16 cellular contexts compared by ENCODE assay signal in the genomic region with DNA sequence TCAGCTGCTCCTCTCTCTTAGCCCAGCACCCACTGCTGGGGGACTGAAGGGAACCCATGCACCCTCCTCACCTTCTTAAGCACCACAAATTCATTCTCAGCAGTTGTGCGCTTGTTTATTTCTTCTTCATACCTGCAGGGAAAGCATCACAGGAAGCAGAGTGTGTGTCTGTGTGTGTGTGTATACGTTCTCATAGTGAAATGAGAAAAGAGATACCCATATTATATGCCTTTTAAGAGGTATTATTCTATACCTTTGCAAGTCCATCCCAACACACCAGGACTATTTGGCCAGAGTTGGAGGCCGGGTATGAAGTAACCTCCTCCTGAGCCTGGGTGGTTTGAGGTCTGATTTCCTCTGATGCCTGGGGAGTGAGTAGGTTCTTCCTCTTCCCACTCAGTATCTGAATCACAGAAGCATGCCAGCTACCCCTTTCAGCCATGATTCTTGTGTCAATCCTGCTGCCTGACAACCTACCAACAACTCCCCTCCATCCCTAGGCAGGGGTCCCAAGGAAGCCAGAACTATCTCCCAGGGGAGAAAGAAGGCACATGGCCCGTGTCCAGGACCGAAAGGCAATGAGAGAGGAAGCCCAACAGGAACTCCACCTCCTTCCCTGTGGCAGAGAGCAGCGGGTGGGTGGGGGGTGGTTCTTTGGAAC. TPM values are rescaled to one million over a fixed set of nuclear protein-coding genes. Genes with fewer than 3 reads are reported as not detected.
DNase-seq lines count a peak whose midpoint lies in the region; ATAC-seq, FAIRE-seq and TF ChIP-seq lines count a peak whose summit lies in the region.
"Had no signal": no experiment of that assay in that cellular context is flagged by ENCODE, and none has a peak within 500 bp of the region (broad histone marks: within the 10 kb centered on the region; RNA-seq: fewer than 3 reads in every experiment).

No MANE protein-coding gene starts in this region.

- H3K9ac ChIP-seq in astrocyte (ENCODE audit: low read length) = no peak overlapping the region

- ATAC-seq in natural killer cell = no peak
- no peak for ATAC-seq in natural killer cell treated with Interleukin-12 subunit alpha and Interleukin-12 subunit beta and Interleukin-15 and Interleukin-18, amount 100 ng/mL, for 72 hours
- ATAC-seq in T-helper 17 cell = peak; percentile 27
- ATAC-seq in upper lobe of right lung = peak; percentile 61
- no peak for ATAC-seq in HG02840 (IDR thresholded peaks at IDR 0.05; ENCODE audit: low FRiP score, unreplicated experiment)
- no peak for ATAC-seq in stimulated activated memory B cell treated with anti-CD40 and anti-IgM and Interleukin-4, amounts not matched to agents 10 μg/mL and 1 μg/mL and 100 μg/mL, for 72 hours
- ATAC-seq: left ventricle myocardium superior had no signal

- FAIRE-seq in astrocyte (lab: Jason Lieb, UNC) = no peak

- H3K4me1 ChIP-seq in astrocyte (ENCODE audit: insufficient read depth, low read length) (no peaks in the 10 kb centered on the region), upper lobe of right lung (no peaks in the 10 kb centered on the region), esophagus squamous epithelium (peaks cover 0 to 8% (median 0%) of the 10 kb centered on the region in 3 donors)

- no peak for TF ChIP-seq POLR2A in esophagus squamous epithelium (IDR thresholded peaks at IDR 0.05)

- peaks cover 0 to 9% of the 10 kb centered on the region in 2 donors for H3K27me3 Mint-ChIP-seq in natural killer cell (ENCODE audit: low read depth in 2 of 2)
- peaks cover 0 to 4% of the 10 kb centered on the region in 2 donors for H3K27me3 Mint-ChIP-seq in natural killer cell treated with Interleukin-12 subunit alpha and Interleukin-12 subunit beta and Interleukin-15 and Interleukin-18, amount 100 ng/mL, for 72 hours
- peaks cover 37% of the 10 kb centered on the region for H3K27me3 Mint-ChIP-seq in T-helper 17 cell
- peaks cover 76% of the 10 kb centered on the region for H3K27me3 Mint-ChIP-seq in astrocyte (ENCODE audit: low read depth, unreplicated experiment)
- peaks cover 54% of the 10 kb centered on the region for H3K27me3 Mint-ChIP-seq in stimulated activated memory B cell treated with anti-CD40 and anti-IgM and Interleukin-4, amounts not matched to agents 10 μg/mL and 1 μg/mL and 100 μg/mL, for 72 hours

- DNase-seq in natural killer cell (no peak), T-helper 17 cell (no peak), astrocyte (ENCODE audit: low read depth) (peak; percentile 6), upper lobe of right lung (no peak), esophagus squamous epithelium (lab: John Stamatoyannopoulos, UW) (no peak)
- DNase-seq in natural killer cell treated with Interleukin-12 subunit alpha and Interleukin-12 subunit beta and Interleukin-15 and Interleukin-18, amount 100 ng/mL, for 72 hours (ENCODE audit: low spot score) = no peak
- DNase-seq: anterior cingulate cortex, C1 segment of cervical spinal cord, glutamatergic neuron, left ventricle myocardium superior, NCI-H1105, NCI-H524 treated with DMSO at 0.1 percent for 48 hours, Right ventricle myocardium superior had no signal

- H3K4me2 ChIP-seq in astrocyte (ENCODE audit: low read length) = no peak overlapping the region

- peak overlapping the region; percentile 20 to 43 for H3K27ac Mint-ChIP-seq in natural killer cell
- H3K27ac Mint-ChIP-seq in natural killer cell treated with Interleukin-12 subunit alpha and Interleukin-12 subunit beta and Interleukin-15 and Interleukin-18, amount 100 ng/mL, for 72 hours = no peak overlapping the region
- H3K27ac Mint-ChIP-seq in T-helper 17 cell = peak overlapping the region; percentile 91
- no peak overlapping the region for H3K27ac Mint-ChIP-seq in astrocyte (ENCODE audit: unreplicated experiment)
- H3K27ac Mint-ChIP-seq in stimulated activated memory B cell treated with anti-CD40 and anti-IgM and Interleukin-4, amounts not matched to agents 10 μg/mL and 1 μg/mL and 100 μg/mL, for 72 hours = no peak overlapping the region

- 71 to 75% methylated on average over 3 of the region's 6 CpGs for WGBS in esophagus squamous epithelium, 2 donors

- no peaks in the 10 kb centered on the region for H3K9me3 ChIP-seq in T-helper 17 cell (ENCODE audit: control insufficient read depth, low read length, poor library complexity, severe bottlenecking)
- H3K9me3 ChIP-seq in astrocyte (ENCODE audit: insufficient read depth, low read depth, low read length) = no peaks in the 10 kb centered on the region
- H3K9me3 ChIP-seq in upper lobe of right lung = no peaks in the 10 kb centered on the region
- H3K9me3 ChIP-seq in esophagus squamous epithelium = no peaks in the 10 kb centered on the region

- H3K27me3 ChIP-seq in astrocyte (ENCODE audit: insufficient read depth, low read length) = peaks cover 8% of the 10 kb centered on the region
- H3K27me3 ChIP-seq in upper lobe of right lung = peaks cover 9% of the 10 kb centered on the region
- peaks cover 0 to 44% (median 0%) of the 10 kb centered on the region in 4 donors for H3K27me3 ChIP-seq in esophagus squamous epithelium

- H3K4me1 Mint-ChIP-seq in natural killer cell (peaks cover 49 to 52% of the 10 kb centered on the region in 2 donors), T-helper 17 cell (peaks cover 31% of the 10 kb centered on the region), astrocyte (ENCODE audit: low read depth, unreplicated experiment) (peaks cover 6% of the 10 kb centered on the region)
- H3K4me1 Mint-ChIP-seq in natural killer cell treated with Interleukin-12 subunit alpha and Interleukin-12 subunit beta and Interleukin-15 and Interleukin-18, amount 100 ng/mL, for 72 hours (ENCODE audit: low read depth in 2 of 2) = peaks cover 13 to 35% of the 10 kb centered on the region in 2 donors
- no peaks in the 10 kb centered on the region for H3K4me1 Mint-ChIP-seq in stimulated activated memory B cell treated with anti-CD40 and anti-IgM and Interleukin-4, amounts not matched to agents 10 μg/mL and 1 μg/mL and 100 μg/mL, for 72 hours

- H3K79me2 ChIP-seq in astrocyte (ENCODE audit: insufficient read depth, low read length) = no peaks in the 10 kb centered on the region

- intact Hi-C loops in natural killer cell (cut with micrococcal nuclease) (no loop called here), upper lobe of right lung (cut with DNase I) (no loop called here), esophagus squamous epithelium (cut with DNase I) (no loop called here)

- no peak overlapping the region for H3K4me3 Mint-ChIP-seq in natural killer cell
- H3K4me3 Mint-ChIP-seq in natural killer cell treated with Interleukin-12 subunit alpha and Interleukin-12 subunit beta and Interleukin-15 and Interleukin-18, amount 100 ng/mL, for 72 hours = no peak overlapping the region
- no peak overlapping the region for H3K4me3 Mint-ChIP-seq in T-helper 17 cell
- no peak overlapping the region for H3K4me3 Mint-ChIP-seq in astrocyte (ENCODE audit: unreplicated experiment)
- no peak overlapping the region for H3K4me3 Mint-ChIP-seq in stimulated activated memory B cell treated with anti-CD40 and anti-IgM and Interleukin-4, amounts not matched to agents 10 μg/mL and 1 μg/mL and 100 μg/mL, for 72 hours

- H3K36me3 Mint-ChIP-seq in natural killer cell (no peaks in the 10 kb centered on the region), T-helper 17 cell (ENCODE audit: low read depth) (peaks cover 2% of the 10 kb centered on the region), astrocyte (ENCODE audit: low read depth, unreplicated experiment) (peaks cover 2% of the 10 kb centered on the region)
- H3K36me3 Mint-ChIP-seq in natural killer cell treated with Interleukin-12 subunit alpha and Interleukin-12 subunit beta and Interleukin-15 and Interleukin-18, amount 100 ng/mL, for 72 hours = no peaks in the 10 kb centered on the region
- no peaks in the 10 kb centered on the region for H3K36me3 Mint-ChIP-seq in stimulated activated memory B cell treated with anti-CD40 and anti-IgM and Interleukin-4, amounts not matched to agents 10 μg/mL and 1 μg/mL and 100 μg/mL, for 72 hours

- no peak overlapping the region for H3K27ac ChIP-seq in astrocyte (ENCODE audit: low read depth, low read length)
- H3K27ac ChIP-seq in upper lobe of right lung = no peak overlapping the region
- H3K27ac ChIP-seq in esophagus squamous epithelium = no peak overlapping the region

- no peaks in the 10 kb centered on the region for H4K20me1 ChIP-seq in astrocyte (ENCODE audit: insufficient read depth, low read length)

- TF ChIP-seq CTCF in natural killer cell (IDR thresholded peaks at IDR 0.05) (no peak), astrocyte (IDR thresholded peaks at IDR 0.05; ENCODE audit: insufficient read depth, low read depth, low read length) (no peak), upper lobe of right lung (IDR thresholded peaks at IDR 0.05) (no peak), esophagus squamous epithelium (IDR thresholded peaks at IDR 0.05) (no peak)

- H2AFZ ChIP-seq in astrocyte (ENCODE audit: low read depth, low read length) = no peak overlapping the region

- no peaks in the 10 kb centered on the region for H3K36me3 ChIP-seq in astrocyte (ENCODE audit: insufficient read depth, low read length)
- H3K36me3 ChIP-seq in upper lobe of right lung = no peaks in the 10 kb centered on the region
- no peaks in the 10 kb centered on the region for H3K36me3 ChIP-seq in esophagus squamous epithelium

- H3K9me3 Mint-ChIP-seq in natural killer cell (no peaks in the 10 kb centered on the region), astrocyte (ENCODE audit: unreplicated experiment) (no peaks in the 10 kb centered on the region)
- H3K9me3 Mint-ChIP-seq in natural killer cell treated with Interleukin-12 subunit alpha and Interleukin-12 subunit beta and Interleukin-15 and Interleukin-18, amount 100 ng/mL, for 72 hours = no peaks in the 10 kb centered on the region
- no peaks in the 10 kb centered on the region for H3K9me3 Mint-ChIP-seq in stimulated activated memory B cell treated with anti-CD40 and anti-IgM and Interleukin-4, amounts not matched to agents 10 μg/mL and 1 μg/mL and 100 μg/mL, for 72 hours

- H3K4me3 ChIP-seq in astrocyte (ENCODE audit: insufficient read depth, low read depth, low read length) (no peak overlapping the region), upper lobe of right lung (no peak overlapping the region), esophagus squamous epithelium (no peak overlapping the region)

RNA-seq across cellular contexts. Expression of gene KRT73, which starts 3.0 kb away (rescaled TPM):
- 10 to 100 TPM; 12.4 to 92.9 (median 23.3) TPM for total RNA-seq in natural killer cell
- under 1 TPM in 1 of 2 donors, not detected in 1; 0.52 TPM for total RNA-seq in natural killer cell treated with Interleukin-12 subunit alpha and Interleukin-12 subunit beta and Interleukin-15 and Interleukin-18, amount 100 ng/mL, for 72 hours
- total RNA-seq in T-helper 17 cell = 1 to 10 TPM in 1 of 2 donors, under 1 TPM in 1; 0.40 to 1.1 TPM
- not detected in 2 replicates for total RNA-seq in astrocyte
- total RNA-seq in upper lobe of right lung = 0.52 TPM
- under 1 TPM in 1 of 4 donors, not detected in 3; 0.15 TPM for total RNA-seq in esophagus squamous epithelium
- total RNA-seq: HT1080, left ventricle myocardium superior, Right ventricle myocardium superior had no signal

RNA-seq across cellular contexts. Expression of gene KRT72, which starts 14.1 kb away (rescaled TPM):
- total RNA-seq in natural killer cell (100 to 1,000 TPM in 1 of 3 donors, 10 to 100 TPM in 2; 21.9 to 136 (median 38.0) TPM), T-helper 17 cell (1 to 10 TPM in 1 of 2 donors, under 1 TPM in 1; 0.60 to 1.6 TPM), astrocyte (not detected in 2 replicates), upper lobe of right lung (not detected), esophagus squamous epithelium (not detected)
- total RNA-seq in natural killer cell treated with Interleukin-12 subunit alpha and Interleukin-12 subunit beta and Interleukin-15 and Interleukin-18, amount 100 ng/mL, for 72 hours = under 1 TPM in 1 of 2 donors, not detected in 1; 0.43 TPM
- total RNA-seq: HT1080, left ventricle myocardium superior, Right ventricle myocardium superior had no signal

RNA-seq across cellular contexts. Expression of gene KRT2, which starts 36.7 kb away (rescaled TPM):
- total RNA-seq in natural killer cell (1 to 10 TPM in 1 of 3 donors, under 1 TPM in 2; 0.63 to 1.4 (median 0.66) TPM), T-helper 17 cell (not detected), astrocyte (not detected in 2 replicates), upper lobe of right lung (not detected), esophagus squamous epithelium (under 1 TPM in 2 of 4 donors, not detected in 2; 0.95 to 0.99 TPM)
- not detected for total RNA-seq in natural killer cell treated with Interleukin-12 subunit alpha and Interleukin-12 subunit beta and Interleukin-15 and Interleukin-18, amount 100 ng/mL, for 72 hours
- total RNA-seq: HT1080, left ventricle myocardium superior, Right ventricle myocardium superior had no signal

RNA-seq across cellular contexts. Expression of gene KRT74, which starts 41.7 kb away (rescaled TPM):
- 1 to 10 TPM in 1 of 3 donors, under 1 TPM in 2; 0.38 to 1.2 (median 0.38) TPM for total RNA-seq in natural killer cell
- not detected for total RNA-seq in natural killer cell treated with Interleukin-12 subunit alpha and Interleukin-12 subunit beta and Interleukin-15 and Interleukin-18, amount 100 ng/mL, for 72 hours
- total RNA-seq in T-helper 17 cell = not detected
- not detected in 2 replicates for total RNA-seq in astrocyte
- total RNA-seq in upper lobe of right lung = not detected
- 1 to 10 TPM in 1 of 4 donors, under 1 TPM in 1, not detected in 2; 0.19 to 6.7 TPM for total RNA-seq in esophagus squamous epithelium
- total RNA-seq: HT1080, left ventricle myocardium superior, Right ventricle myocardium superior had no signal

Comparison
In these comparisons a context has a peak if more than half of its experiments do, and no peak if none do; other contexts are left out.
1. H3K27ac Mint-ChIP-seq: peak in natural killer cell (2 of 2) and T-helper 17 cell (single experiment); none in natural killer cell treated with Interleukin-12 subunit alpha and Interleukin-12 subunit beta and Interleukin-15 and Interleukin-18, amount 100 ng/mL, for 72 hours (0 of 2), astrocyte (single experiment) and stimulated activated memory B cell treated with anti-CD40 and anti-IgM and Interleukin-4, amounts not matched to agents 10 μg/mL and 1 μg/mL and 100 μg/mL, for 72 hours (single experiment).
2. RNA of gene KRT72, which starts 14.1 kb away (total RNA-seq): 21.9 to 136 TPM in natural killer cell; 0.60 to 1.6 TPM in T-helper 17 cell, 0.43 TPM in natural killer cell treated with Interleukin-12 subunit alpha and Interleukin-12 subunit beta and Interleukin-15 and Interleukin-18, amount 100 ng/mL, for 72 hours, not detected in upper lobe of right lung (single experiment), not detected in astrocyte and not detected in esophagus squamous epithelium; every median in the first group is over 4 times any median in the second.
3. ATAC-seq: peak in T-helper 17 cell (single experiment) and upper lobe of right lung (single experiment); none in natural killer cell (0 of 3), natural killer cell treated with Interleukin-12 subunit alpha and Interleukin-12 subunit beta and Interleukin-15 and Interleukin-18, amount 100 ng/mL, for 72 hours (0 of 2), HG02840 (single experiment) and stimulated activated memory B cell treated with anti-CD40 and anti-IgM and Interleukin-4, amounts not matched to agents 10 μg/mL and 1 μg/mL and 100 μg/mL, for 72 hours (single experiment).